Comparison of ENCODE assay signal across 21 cellular contexts in genomic region chr12:54163147-54163546, GRCh38.
"Had no signal": no experiment of that assay in that cellular context is flagged by ENCODE, and none has a peak within 500 bp of the region (broad histone marks: within the 10 kb centered on the region; RNA-seq: fewer than 3 reads in every experiment).

No MANE protein-coding gene starts in this region.

- H3K36me3 ChIP-seq: Peyer's patch, SJSA1 had no signal

- DNase-seq: activated CD4-positive, alpha-beta memory T cell treated with anti-CD3 and anti-CD28 coated beads, Interleukin-2, amount 10 ng/mL, durations not matched to agents 7 days and 5 days; activated CD4-positive, alpha-beta T cell treated with anti-CD3 and anti-CD28 coated beads, Interleukin-2, amount 50 U/mL, for 1 hour; activated CD4-positive, CD25-positive, alpha-beta regulatory T cell; activated gamma-delta T cell; activated naive CD4-positive, alpha-beta T cell treated with anti-CD3 and anti-CD28 coated beads, Interleukin-2, amount 10 ng/mL, durations not matched to agents 7 days and 5 days; activated naive CD8-positive, alpha-beta T cell treated with anti-CD3 and anti-CD28 coated beads for 36 hours; activated T-cell treated with anti-CD3 and anti-CD28 coated beads for 4 hours; activated T-cell treated with anti-CD3 and anti-CD28 coated beads, Interleukin-2, amount 50 U/mL, for 48 hours; KG1; NCI-H1930; NCI-H2171; NCI-H2227 treated with DMSO at 0.1 percent for 48 hours; NCI-H446 treated with DMSO at 0.1 percent for 48 hours; NK-92 treated with Interleukin-12 subunit alpha and Interleukin-12 subunit beta, amount 100 ng/mL, for 24 hours; Peyer's patch; Right ventricle myocardium superior; T-helper 9 cell had no signal

- H3K27ac ChIP-seq: Peyer's patch, RWPE1, SJSA1 had no signal

- H3K4me3 ChIP-seq: Peyer's patch, SJSA1 had no signal

- H3K4me1 Mint-ChIP-seq: activated CD4-positive, alpha-beta memory T cell treated with anti-CD3 and anti-CD28 coated beads, Interleukin-2, amount 10 ng/mL, durations not matched to agents 7 days and 5 days; activated naive CD8-positive, alpha-beta T cell treated with anti-CD3 and anti-CD28 coated beads for 36 hours; activated T-helper 17 cell treated with anti-CD3 and anti-CD28 coated beads, Interleukin-2, amount 50 U/mL, for 72 hours had no signal

- H3K9me3 ChIP-seq: Peyer's patch, SJSA1 had no signal

- H3K27me3 ChIP-seq: Peyer's patch, SJSA1 had no signal

- H3K4me3 Mint-ChIP-seq: activated CD4-positive, alpha-beta memory T cell treated with anti-CD3 and anti-CD28 coated beads, Interleukin-2, amount 10 ng/mL, durations not matched to agents 7 days and 5 days; activated naive CD4-positive, alpha-beta T cell treated with anti-CD3 and anti-CD28 coated beads, Interleukin-2, amount 10 ng/mL, durations not matched to agents 7 days and 5 days; activated naive CD8-positive, alpha-beta T cell treated with anti-CD3 and anti-CD28 coated beads for 36 hours; activated T-helper 17 cell treated with anti-CD3 and anti-CD28 coated beads, Interleukin-2, amount 50 U/mL, for 72 hours; T-helper 1 cell treated with Interleukin-12 subunit alpha and Interleukin-12 subunit beta and Interleukin-4 antibody, amounts not matched to agents 30 μg/mL and 1 μg/mL, for 36 hours had no signal

- H3K36me3 Mint-ChIP-seq: activated naive CD4-positive, alpha-beta T cell treated with anti-CD3 and anti-CD28 coated beads, Interleukin-2, amount 10 ng/mL, durations not matched to agents 7 days and 5 days; activated naive CD8-positive, alpha-beta T cell treated with anti-CD3 and anti-CD28 coated beads for 36 hours had no signal

- H3K9me3 Mint-ChIP-seq: activated CD4-positive, alpha-beta memory T cell treated with anti-CD3 and anti-CD28 coated beads, Interleukin-2, amount 10 ng/mL, durations not matched to agents 7 days and 5 days; activated naive CD4-positive, alpha-beta T cell treated with anti-CD3 and anti-CD28 coated beads, Interleukin-2, amount 10 ng/mL, durations not matched to agents 7 days and 5 days; activated naive CD8-positive, alpha-beta T cell treated with anti-CD3 and anti-CD28 coated beads for 36 hours; activated T-helper 17 cell treated with anti-CD3 and anti-CD28 coated beads, Interleukin-2, amount 50 U/mL, for 72 hours; T-helper 1 cell treated with Interleukin-12 subunit alpha and Interleukin-12 subunit beta and Interleukin-4 antibody, amounts not matched to agents 30 μg/mL and 1 μg/mL, for 36 hours had no signal

- H3K27ac Mint-ChIP-seq: activated CD4-positive, alpha-beta memory T cell treated with anti-CD3 and anti-CD28 coated beads, Interleukin-2, amount 10 ng/mL, durations not matched to agents 7 days and 5 days; activated naive CD4-positive, alpha-beta T cell treated with anti-CD3 and anti-CD28 coated beads, Interleukin-2, amount 10 ng/mL, durations not matched to agents 7 days and 5 days; activated naive CD8-positive, alpha-beta T cell treated with anti-CD3 and anti-CD28 coated beads for 36 hours; activated T-helper 17 cell treated with anti-CD3 and anti-CD28 coated beads, Interleukin-2, amount 50 U/mL, for 72 hours; T-helper 1 cell treated with Interleukin-12 subunit alpha and Interleukin-12 subunit beta and Interleukin-4 antibody, amounts not matched to agents 30 μg/mL and 1 μg/mL, for 36 hours had no signal

- ATAC-seq: activated T-helper 17 cell treated with anti-CD3 and anti-CD28 coated beads, Interleukin-2, amount 50 U/mL, for 72 hours had no signal
